In the genomic region with DNA sequence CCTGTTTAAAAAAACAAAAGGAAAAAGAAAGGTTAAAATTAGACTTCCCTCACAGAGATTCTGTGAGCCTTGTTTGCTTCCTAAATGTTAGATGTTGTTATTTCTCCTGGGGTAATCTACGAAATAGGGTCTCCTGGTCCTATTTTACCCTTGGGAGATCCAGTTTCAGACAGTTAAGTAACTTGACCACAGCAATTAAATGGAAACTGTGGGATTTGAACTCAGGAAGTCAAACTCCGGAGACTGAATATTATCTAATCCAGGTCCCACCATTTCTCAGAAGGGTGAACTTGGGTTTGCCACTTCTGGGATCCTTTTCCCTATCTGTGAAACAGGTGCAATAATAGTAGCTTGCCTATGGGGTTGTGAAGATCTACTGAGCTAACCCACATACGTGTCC, we compare ENCODE assay signal across 15 cellular contexts. TPM values are rescaled to one million over a fixed set of nuclear protein-coding genes. Genes with fewer than 3 reads are reported as not detected.
DNase-seq lines count a peak whose midpoint lies in the region; ATAC-seq, FAIRE-seq and TF ChIP-seq lines count a peak whose summit lies in the region.
"Had no signal": no experiment of that assay in that cellular context is flagged by ENCODE, and none has a peak within 500 bp of the region (broad histone marks: within the 10 kb centered on the region; RNA-seq: fewer than 3 reads in every experiment).

No MANE protein-coding gene starts in this region.

- H3K4me2 ChIP-seq in keratinocyte (ENCODE audit: control insufficient read depth, extremely low read depth, insufficient read depth, low read depth, low read length) = peak overlapping the region; percentile 78

- TF ChIP-seq CTCF in activated CD8-positive, alpha-beta T cell treated with anti-CD3 and anti-CD28 coated beads for 36 hours (IDR thresholded peaks at IDR 0.05) = no peak
- TF ChIP-seq CTCF in keratinocyte (optimal IDR thresholded peaks at IDR 0.05 in 1 of 3, IDR thresholded peaks at IDR 0.05 in 1 of 3, conservative IDR thresholded peaks at IDR 0.05 in 1 of 3; ENCODE audit: extremely low read depth in 1 of 3, insufficient read depth in 2 of 3, low read length in 3 of 3) = no peak

- H3K36me3 ChIP-seq in keratinocyte (ENCODE audit: control insufficient read depth in 2 of 2, extremely low read depth in 1 of 2, insufficient read depth in 2 of 2, low read length in 2 of 2) = no peaks in the 10 kb centered on the region
- H3K36me3 ChIP-seq: SJSA1 had no signal

- H3K9me3 ChIP-seq in T-helper 17 cell (ENCODE audit: control insufficient read depth, low read length, poor library complexity, severe bottlenecking) (no peaks in the 10 kb centered on the region), keratinocyte (ENCODE audit: control insufficient read depth, low read depth, low read length) (no peaks in the 10 kb centered on the region)
- H3K9me3 ChIP-seq: SJSA1 had no signal

- peaks cover 13% of the 10 kb centered on the region for H3K4me1 ChIP-seq in keratinocyte (ENCODE audit: control insufficient read depth, extremely low read depth, insufficient read depth, low read length)
- H3K4me1 ChIP-seq: SJSA1 had no signal

- no peak overlapping the region for H2AFZ ChIP-seq in keratinocyte (ENCODE audit: control insufficient read depth, low read length)

- peak overlapping the region in 1 of 3 experiments; percentile 63 for H3K4me3 ChIP-seq in keratinocyte (ENCODE audit: control insufficient read depth in 2 of 3, extremely low read depth in 1 of 3, insufficient read depth in 2 of 3, low read depth in 1 of 3, low read length in 3 of 3)
- H3K4me3 ChIP-seq: SJSA1 had no signal

- intact Hi-C loops in activated CD8-positive, alpha-beta T cell treated with anti-CD3 and anti-CD28 coated beads for 36 hours (cut with micrococcal nuclease) = no loop called here

- H3K27ac ChIP-seq in keratinocyte (ENCODE audit: control insufficient read depth, insufficient read depth, low read length) = no peak overlapping the region
- H3K27ac ChIP-seq: SJSA1 had no signal

- no peak for DNase-seq in activated CD8-positive, alpha-beta T cell treated with anti-CD3 and anti-CD28 coated beads, Interleukin-2, amount 10 ng/mL, durations not matched to agents 7 days and 5 days
- DNase-seq in activated CD8-positive, alpha-beta T cell treated with anti-CD3 and anti-CD28 coated beads for 36 hours = no peak
- DNase-seq in T-helper 17 cell (no peak), keratinocyte (ENCODE audit: low read depth, low spot score) (no peak), LoVo (ENCODE audit: low spot score) (no peak), HTR-8/SVneo (ENCODE audit: insufficient read length, low spot score) (no peak)
- DNase-seq: activated naive CD4-positive, alpha-beta T cell treated with anti-CD3 and anti-CD28 coated beads, Interleukin-2, amount 10 ng/mL, durations not matched to agents 7 days and 5 days; foreskin fibroblast; kidney glomerular epithelial cell; MV-4-11; stimulated activated CD4-positive, alpha-beta T cell treated with anti-CD3 and anti-CD28 coated beads, Interleukin-4, amount 100 ng/mL, for 4 hours had no signal

- H3K27me3 Mint-ChIP-seq in activated CD8-positive, alpha-beta T cell treated with anti-CD3 and anti-CD28 coated beads, Interleukin-2, amount 10 ng/mL, durations not matched to agents 7 days and 5 days (ENCODE audit: low read depth) = peaks cover 35% of the 10 kb centered on the region
- H3K27me3 Mint-ChIP-seq in activated CD8-positive, alpha-beta T cell treated with anti-CD3 and anti-CD28 coated beads for 36 hours = peaks cover 34% of the 10 kb centered on the region
- H3K27me3 Mint-ChIP-seq in T-helper 17 cell = peaks cover 42% of the 10 kb centered on the region
- H3K27me3 Mint-ChIP-seq in stimulated activated memory B cell treated with anti-CD40 and anti-IgM and Interleukin-4, amounts not matched to agents 10 μg/mL and 1 μg/mL and 100 μg/mL, for 72 hours = peaks cover 71% of the 10 kb centered on the region

- FAIRE-seq in keratinocyte (lab: Jason Lieb, UNC) = no peak
- no peak for FAIRE-seq in HTR-8/SVneo (lab: Jason Lieb, UNC)

- H3K9ac ChIP-seq in keratinocyte (ENCODE audit: control insufficient read depth, extremely low read depth, insufficient read depth, low read length) = no peak overlapping the region

- no peaks in the 10 kb centered on the region for H3K9me1 ChIP-seq in keratinocyte (ENCODE audit: control insufficient read depth, extremely low read depth, insufficient read depth, low read length)

- H3K27ac Mint-ChIP-seq in activated CD8-positive, alpha-beta T cell treated with anti-CD3 and anti-CD28 coated beads, Interleukin-2, amount 10 ng/mL, durations not matched to agents 7 days and 5 days = no peak overlapping the region
- no peak overlapping the region for H3K27ac Mint-ChIP-seq in activated CD8-positive, alpha-beta T cell treated with anti-CD3 and anti-CD28 coated beads for 36 hours
- no peak overlapping the region for H3K27ac Mint-ChIP-seq in T-helper 17 cell
- H3K27ac Mint-ChIP-seq in stimulated activated memory B cell treated with anti-CD40 and anti-IgM and Interleukin-4, amounts not matched to agents 10 μg/mL and 1 μg/mL and 100 μg/mL, for 72 hours = no peak overlapping the region
- H3K27ac Mint-ChIP-seq: activated naive CD4-positive, alpha-beta T cell treated with anti-CD3 and anti-CD28 coated beads, Interleukin-2, amount 10 ng/mL, durations not matched to agents 7 days and 5 days had no signal

- H3K4me1 Mint-ChIP-seq in activated CD8-positive, alpha-beta T cell treated with anti-CD3 and anti-CD28 coated beads, Interleukin-2, amount 10 ng/mL, durations not matched to agents 7 days and 5 days (ENCODE audit: low read depth) = peaks cover 7% of the 10 kb centered on the region
- H3K4me1 Mint-ChIP-seq in activated CD8-positive, alpha-beta T cell treated with anti-CD3 and anti-CD28 coated beads for 36 hours (ENCODE audit: low read depth) = peaks cover 2% of the 10 kb centered on the region
- peaks cover 3% of the 10 kb centered on the region for H3K4me1 Mint-ChIP-seq in T-helper 17 cell
- H3K4me1 Mint-ChIP-seq in stimulated activated memory B cell treated with anti-CD40 and anti-IgM and Interleukin-4, amounts not matched to agents 10 μg/mL and 1 μg/mL and 100 μg/mL, for 72 hours = peaks cover 12% of the 10 kb centered on the region

- dilution Hi-C loops in keratinocyte (cut with MboI; ENCODE audit: extremely low pct_ligation_motif_present, low sequenced_read_pairs) = loop anchor here (25.0 kb wide), 1 partner anchor 101 kb away; the partner anchor contains the start of genes CCP110 and GDE1

- peaks cover 7% of the 10 kb centered on the region for H3K27me3 ChIP-seq in keratinocyte (ENCODE audit: control insufficient read depth, extremely low read depth, insufficient read depth, low read length)

- H3K36me3 Mint-ChIP-seq in activated CD8-positive, alpha-beta T cell treated with anti-CD3 and anti-CD28 coated beads, Interleukin-2, amount 10 ng/mL, durations not matched to agents 7 days and 5 days (ENCODE audit: low read depth) = no peaks in the 10 kb centered on the region
- H3K36me3 Mint-ChIP-seq in activated CD8-positive, alpha-beta T cell treated with anti-CD3 and anti-CD28 coated beads for 36 hours (ENCODE audit: low read depth) = no peaks in the 10 kb centered on the region
- peaks cover 2% of the 10 kb centered on the region for H3K36me3 Mint-ChIP-seq in T-helper 17 cell (ENCODE audit: low read depth)
- H3K36me3 Mint-ChIP-seq in stimulated activated memory B cell treated with anti-CD40 and anti-IgM and Interleukin-4, amounts not matched to agents 10 μg/mL and 1 μg/mL and 100 μg/mL, for 72 hours = no peaks in the 10 kb centered on the region
- H3K36me3 Mint-ChIP-seq: activated naive CD4-positive, alpha-beta T cell treated with anti-CD3 and anti-CD28 coated beads, Interleukin-2, amount 10 ng/mL, durations not matched to agents 7 days and 5 days had no signal

- H3K4me3 Mint-ChIP-seq in activated CD8-positive, alpha-beta T cell treated with anti-CD3 and anti-CD28 coated beads, Interleukin-2, amount 10 ng/mL, durations not matched to agents 7 days and 5 days = peak overlapping the region; percentile 2
- no peak overlapping the region for H3K4me3 Mint-ChIP-seq in activated CD8-positive, alpha-beta T cell treated with anti-CD3 and anti-CD28 coated beads for 36 hours
- H3K4me3 Mint-ChIP-seq in T-helper 17 cell = peak overlapping the region; percentile 80
- peak overlapping the region; percentile 84 for H3K4me3 Mint-ChIP-seq in stimulated activated memory B cell treated with anti-CD40 and anti-IgM and Interleukin-4, amounts not matched to agents 10 μg/mL and 1 μg/mL and 100 μg/mL, for 72 hours

- no peak for ATAC-seq in activated CD8-positive, alpha-beta T cell treated with anti-CD3 and anti-CD28 coated beads, Interleukin-2, amount 10 ng/mL, durations not matched to agents 7 days and 5 days
- ATAC-seq in activated CD8-positive, alpha-beta T cell treated with anti-CD3 and anti-CD28 coated beads for 36 hours = no peak
- ATAC-seq in T-helper 17 cell (no peak), HG03378 (IDR thresholded peaks at IDR 0.05; ENCODE audit: unreplicated experiment) (no peak)
- ATAC-seq in stimulated activated memory B cell treated with anti-CD40 and anti-IgM and Interleukin-4, amounts not matched to agents 10 μg/mL and 1 μg/mL and 100 μg/mL, for 72 hours = no peak

- H4K20me1 ChIP-seq in keratinocyte (ENCODE audit: control insufficient read depth, extremely low read depth, insufficient read depth, low read length) = no peaks in the 10 kb centered on the region

- CTCF ChIA-PET in activated CD8-positive, alpha-beta T cell treated with anti-CD3 and anti-CD28 coated beads, Interleukin-2, amount 10 ng/mL, durations not matched to agents 7 days and 5 days (lab: Charles Lee) = no interaction called here
- CTCF ChIA-PET in activated CD8-positive, alpha-beta T cell treated with anti-CD3 and anti-CD28 coated beads for 36 hours (lab: Charles Lee) = no interaction called here

- H3K9me3 Mint-ChIP-seq in activated CD8-positive, alpha-beta T cell treated with anti-CD3 and anti-CD28 coated beads, Interleukin-2, amount 10 ng/mL, durations not matched to agents 7 days and 5 days (ENCODE audit: insufficient read depth) = no peaks in the 10 kb centered on the region
- H3K9me3 Mint-ChIP-seq in activated CD8-positive, alpha-beta T cell treated with anti-CD3 and anti-CD28 coated beads for 36 hours = peaks cover 10% of the 10 kb centered on the region
- peaks cover 10% of the 10 kb centered on the region for H3K9me3 Mint-ChIP-seq in stimulated activated memory B cell treated with anti-CD40 and anti-IgM and Interleukin-4, amounts not matched to agents 10 μg/mL and 1 μg/mL and 100 μg/mL, for 72 hours

- no peaks in the 10 kb centered on the region for H3K79me2 ChIP-seq in keratinocyte (ENCODE audit: control insufficient read depth, insufficient read depth, low read length)

- POLR2A ChIA-PET in activated CD8-positive, alpha-beta T cell treated with anti-CD3 and anti-CD28 coated beads, Interleukin-2, amount 10 ng/mL, durations not matched to agents 7 days and 5 days (lab: Charles Lee) = no interaction called here
- POLR2A ChIA-PET in activated CD8-positive, alpha-beta T cell treated with anti-CD3 and anti-CD28 coated beads for 36 hours (lab: Charles Lee) = no interaction called here

RNA-seq across cellular contexts. Expression of gene TMC5, which starts 6.4 kb away (rescaled TPM):
- not detected for total RNA-seq in activated CD8-positive, alpha-beta T cell treated with anti-CD3 and anti-CD28 coated beads, Interleukin-2, amount 10 ng/mL, durations not matched to agents 7 days and 5 days
- total RNA-seq in activated CD8-positive, alpha-beta T cell treated with anti-CD3 and anti-CD28 coated beads for 36 hours = not detected
- total RNA-seq in T-helper 17 cell = under 1 TPM in 1 of 2 donors, not detected in 1; 0.22 TPM
- 0.18 to 0.25 TPM (median 0.19 TPM) in 3 replicates for polyA plus RNA-seq in keratinocyte
- polyA plus RNA-seq in keratinocyte (2011; ENCODE audit: low read depth) = not detected
- polyA plus RNA-seq in keratinocyte (2011; cell fraction: cytosol; rRNA removed) = 0.12 and 0.28 TPM in 2 replicates
- 0.20 and 0.25 TPM in 2 replicates for polyA plus RNA-seq in keratinocyte (2011; cell fraction: nucleus; rRNA removed)
- 0.28 and 0.42 TPM in 2 replicates for polyA plus RNA-seq in keratinocyte (2012; ENCODE audit: low replicate concordance)
- polyA minus RNA-seq in keratinocyte = 0.07 to 0.58 TPM (median 0.43 TPM) in 3 replicates
- not detected for polyA minus RNA-seq in keratinocyte (2011; cell fraction: cytosol; rRNA and poly(A)+ RNA removed)
- 0.16 and 1.8 TPM in 2 replicates for polyA minus RNA-seq in keratinocyte (2011; cell fraction: nucleus; rRNA and poly(A)+ RNA removed)
- total RNA-seq: SJSA1 had no signal
- polyA plus RNA-seq: AG04450 had no signal
